8 cellular contexts compared by ENCODE assay signal in the genomic region with DNA sequence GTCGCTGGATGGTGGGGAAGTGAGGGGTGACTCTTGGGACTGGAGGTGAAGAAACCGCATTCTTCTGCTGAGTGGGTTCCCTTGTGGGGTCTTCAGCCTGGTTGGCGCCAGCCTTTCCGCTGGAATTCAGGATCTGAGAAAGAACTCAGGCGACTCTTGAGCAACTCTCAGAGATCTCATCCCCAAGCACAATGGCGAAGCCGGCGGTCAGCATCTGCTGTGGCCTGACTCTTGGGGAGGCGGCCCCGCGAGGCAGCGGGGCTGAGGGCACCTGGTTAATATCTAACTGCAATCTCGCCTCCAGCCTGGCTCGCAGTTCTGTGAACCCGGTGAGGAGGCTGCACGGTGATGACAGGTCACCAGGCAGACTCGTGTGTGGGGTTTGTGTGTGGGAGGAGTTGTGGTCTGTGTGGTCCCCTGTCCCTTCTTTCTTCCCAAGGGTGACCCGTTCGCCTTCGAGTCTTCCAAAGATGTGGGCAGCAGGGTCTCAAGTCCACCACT. TPM values are rescaled to one million over a fixed set of nuclear protein-coding genes. Genes with fewer than 3 reads are reported as not detected.
DNase-seq lines count a peak whose midpoint lies in the region; ATAC-seq and TF ChIP-seq lines count a peak whose summit lies in the region.

No MANE protein-coding gene starts in this region.

- peak; percentile 44 for DNase-seq in activated CD4-positive, CD25-positive, alpha-beta regulatory T cell treated with anti-CD3 and anti-CD28 coated beads, Interleukin-2, amount 50 U/mL, for 72 hours
- DNase-seq in ecto neural progenitor cell (ENCODE audit: low spot score), result peak; percentile 53
- peak; percentile 16 to 29 for DNase-seq in lung microvascular endothelial cell (ENCODE audit: low read depth in 2 of 2)
- DNase-seq in stimulated activated naive CD8-positive, alpha-beta T cell treated with anti-CD3 and anti-CD28 coated beads, Interleukin-15, amount 100 ng/mL, for 72 hours, result peak; percentile 11 to 32
- no peak for DNase-seq in NCI-H510A (lab: John Stamatoyannopoulos, UW)

- no peak for ATAC-seq in activated CD4-positive, CD25-positive, alpha-beta regulatory T cell treated with anti-CD3 and anti-CD28 coated beads, Interleukin-2, amount 50 U/mL, for 24 hours
- ATAC-seq in HG03378 (IDR thresholded peaks at IDR 0.05; ENCODE audit: unreplicated experiment), result peak; percentile 23
- no peak for ATAC-seq in stimulated activated naive CD8-positive, alpha-beta T cell treated with anti-CD3 and anti-CD28 coated beads, Interleukin-15, amount 100 ng/mL, for 72 hours

- H3K27ac Mint-ChIP-seq in stimulated activated naive CD8-positive, alpha-beta T cell treated with anti-CD3 and anti-CD28 coated beads, Interleukin-15, amount 100 ng/mL, for 72 hours, result peak overlapping the region; percentile 90 to 91

- H3K4me3 Mint-ChIP-seq in stimulated activated naive CD8-positive, alpha-beta T cell treated with anti-CD3 and anti-CD28 coated beads, Interleukin-15, amount 100 ng/mL, for 72 hours, result peak overlapping the region; percentile 98 to 100

- peaks cover 24% of the 10 kb centered on the region for H3K4me1 Mint-ChIP-seq in stimulated activated naive CD8-positive, alpha-beta T cell treated with anti-CD3 and anti-CD28 coated beads, Interleukin-15, amount 100 ng/mL, for 72 hours

- peaks cover 13% of the 10 kb centered on the region for H3K27me3 Mint-ChIP-seq in stimulated activated naive CD8-positive, alpha-beta T cell treated with anti-CD3 and anti-CD28 coated beads, Interleukin-15, amount 100 ng/mL, for 72 hours

- no peak for TF ChIP-seq CTCF in VCaP (conservative IDR thresholded peaks at IDR 0.05)

- peaks cover 45 to 52% of the 10 kb centered on the region in 2 donors for H3K9me3 Mint-ChIP-seq in stimulated activated naive CD8-positive, alpha-beta T cell treated with anti-CD3 and anti-CD28 coated beads, Interleukin-15, amount 100 ng/mL, for 72 hours

- peak overlapping the region; percentile 90 for H3K27ac ChIP-seq in VCaP

RNA-seq across cellular contexts. Expression of a gene that starts 0.9 kb away (rescaled TPM):
- 6.5 and 13.9 TPM in 2 replicates for total RNA-seq in lung microvascular endothelial cell

RNA-seq across cellular contexts. Expression of a gene that starts 28.9 kb away (rescaled TPM):
- 5.0 and 13.1 TPM in 2 replicates for total RNA-seq in lung microvascular endothelial cell

RNA-seq across cellular contexts. Expression of a gene that starts 30.6 kb away (rescaled TPM):
- total RNA-seq in lung microvascular endothelial cell, result 0.65 and 1.4 TPM in 2 replicates

RNA-seq across cellular contexts. Expression of a gene that starts 46.4 kb away (rescaled TPM):
- total RNA-seq in lung microvascular endothelial cell, result 4.8 and 9.5 TPM in 2 replicates
